Comparison of ENCODE assay signal across 12 cellular contexts in genomic region chr12:1532367-1532752, GRCh38.
A peak's percentile ranks its signal among the peaks of the same experiment; 100 is the strongest.
DNase-seq lines count a peak whose midpoint lies in the region; ATAC-seq and TF ChIP-seq lines count a peak whose summit lies in the region.
"Had no signal": no experiment of that assay in that cellular context is flagged by ENCODE, and none has a peak within 500 bp of the region (broad histone marks: within the 10 kb centered on the region; RNA-seq: fewer than 3 reads in every experiment).

No MANE protein-coding gene starts in this region.

- H3K36me3 ChIP-seq in DOHH2 (ENCODE audit: control insufficient read depth, low read length) (no peaks in the 10 kb centered on the region), MG63 (peaks cover 58% of the 10 kb centered on the region), neural progenitor cell (no peaks in the 10 kb centered on the region)

- peaks cover 73% of the 10 kb centered on the region for H3K27me3 Mint-ChIP-seq in central memory CD8-positive, alpha-beta T cell
- H3K27me3 Mint-ChIP-seq in neural progenitor cell (ENCODE audit: insufficient read depth, low read depth), result peaks cover 19% of the 10 kb centered on the region

- no peak overlapping the region for H3K27ac ChIP-seq in DOHH2 (ENCODE audit: low read depth, low read length)
- H3K27ac ChIP-seq in neural progenitor cell, result no peak overlapping the region

- H3K9ac ChIP-seq in neural progenitor cell, result no peak overlapping the region

- H3K79me2 ChIP-seq in DOHH2 (ENCODE audit: control insufficient read depth, low read length) (no peaks in the 10 kb centered on the region), neural progenitor cell (ENCODE audit: low read depth) (peaks cover 80% of the 10 kb centered on the region)

- H3K4me2 ChIP-seq in DOHH2 (ENCODE audit: low read length), result 0 out of 2 replicates have a peak overlapping the region, but pooled peaks have one; percentile 59
- H3K4me2 ChIP-seq in neural progenitor cell, result peak overlapping the region; percentile 97

- no peak overlapping the region for H3K27ac Mint-ChIP-seq in central memory CD8-positive, alpha-beta T cell (ENCODE audit: low read depth)
- H3K27ac Mint-ChIP-seq in neural progenitor cell, result peak overlapping the region; percentile 28

- H3K4me1 Mint-ChIP-seq in central memory CD8-positive, alpha-beta T cell, result peaks cover 31% of the 10 kb centered on the region
- peaks cover 36% of the 10 kb centered on the region for H3K4me1 Mint-ChIP-seq in neural progenitor cell

- H3K9me3 ChIP-seq in DOHH2 (ENCODE audit: control insufficient read depth, insufficient read depth, low read length) (no peaks in the 10 kb centered on the region), MG63 (no peaks in the 10 kb centered on the region), neural progenitor cell (ENCODE audit: low read depth) (no peaks in the 10 kb centered on the region)

- H3F3A ChIP-seq in DOHH2 (ENCODE audit: control insufficient read depth, insufficient read depth) (peaks cover 6% of the 10 kb centered on the region), neural progenitor cell (ENCODE audit: low read depth) (peaks cover 15% of the 10 kb centered on the region)

- no peak for ATAC-seq in central memory CD8-positive, alpha-beta T cell (replicated peaks; ENCODE audit: extremely low read depth, poor library complexity, severe bottlenecking)
- ATAC-seq in GM21515 (IDR thresholded peaks at IDR 0.05; ENCODE audit: unreplicated experiment), result no peak
- ATAC-seq in GM19328 (IDR thresholded peaks at IDR 0.05; ENCODE audit: unreplicated experiment), result no peak
- ATAC-seq in GM19397 (IDR thresholded peaks at IDR 0.05; ENCODE audit: unreplicated experiment), result no peak

- no peaks in the 10 kb centered on the region; the same call in none of the 2 replicates for H4K20me1 ChIP-seq in DOHH2 (ENCODE audit: control insufficient read depth, insufficient read depth, low read depth, low read length)
- H4K20me1 ChIP-seq in neural progenitor cell (ENCODE audit: low read depth), result peaks cover 63% of the 10 kb centered on the region

- H3K4me3 ChIP-seq in DOHH2 (ENCODE audit: low read length), result no peak overlapping the region
- H3K4me3 ChIP-seq in MG63, result peak overlapping the region; percentile 78
- H3K4me3 ChIP-seq in neural progenitor cell, result peak overlapping the region; percentile 91

- H3K36me3 Mint-ChIP-seq in central memory CD8-positive, alpha-beta T cell (ENCODE audit: insufficient read depth), result peaks cover 6% of the 10 kb centered on the region
- peaks cover 6% of the 10 kb centered on the region for H3K36me3 Mint-ChIP-seq in neural progenitor cell

- no peaks in the 10 kb centered on the region for H3K9me2 ChIP-seq in DOHH2 (replicated peaks; ENCODE audit: control insufficient read depth, low read length)

- no peaks in the 10 kb centered on the region for H3K9me3 Mint-ChIP-seq in central memory CD8-positive, alpha-beta T cell
- no peaks in the 10 kb centered on the region for H3K9me3 Mint-ChIP-seq in neural progenitor cell

- H3K4me1 ChIP-seq in DOHH2 (ENCODE audit: control insufficient read depth, low read length) (peaks cover 41% of the 10 kb centered on the region), neural progenitor cell (peaks cover 45% of the 10 kb centered on the region)

- DNase-seq in MG63 (no peak), neural progenitor cell (ENCODE audit: low spot score) (no peak)
- DNase-seq in central memory CD8-positive, alpha-beta T cell (ENCODE audit: low spot score in 2 of 2), result no peak
- DNase-seq: activated naive CD4-positive, alpha-beta T cell treated with Interleukin-2 at 50 U/mL for 16 hours; effector CD4-positive, alpha-beta T cell; GDM1; mammary epithelial cell; NCI-H2171 had no signal

- TF ChIP-seq CTCF in DOHH2 (IDR thresholded peaks at IDR 0.05; ENCODE audit: low read depth, low read length, poor library complexity, severe bottlenecking) (no peak), neural progenitor cell (IDR thresholded peaks at IDR 0.05) (no peak)

- H3K4me3 Mint-ChIP-seq in central memory CD8-positive, alpha-beta T cell, result peak overlapping the region; percentile 79
- H3K4me3 Mint-ChIP-seq in neural progenitor cell, result peak overlapping the region; percentile 80

- no peak overlapping the region for H2AFZ ChIP-seq in neural progenitor cell (replicated peaks)

- H3K27me3 ChIP-seq in DOHH2 (ENCODE audit: control insufficient read depth, low read length) (peaks cover 78% of the 10 kb centered on the region), MG63 (no peaks in the 10 kb centered on the region), neural progenitor cell (peaks cover 63% of the 10 kb centered on the region)
